Comparison of ENCODE assay signal across 15 cellular contexts in genomic region chr14:96514694-96515093, GRCh38. TPM values are rescaled to one million over a fixed set of nuclear protein-coding genes. Genes with fewer than 3 reads are reported as not detected.
A peak's percentile ranks its signal among the peaks of the same experiment; 100 is the strongest.
DNase-seq lines count a peak whose midpoint lies in the region; ATAC-seq and TF ChIP-seq lines count a peak whose summit lies in the region.
"Had no signal": no experiment of that assay in that cellular context is flagged by ENCODE, and none has a peak within 500 bp of the region (broad histone marks: within the 10 kb centered on the region; RNA-seq: fewer than 3 reads in every experiment).

No MANE protein-coding gene starts in this region.

- H3K9me3 ChIP-seq in OCI-LY7 (ENCODE audit: low read length), result no peaks in the 10 kb centered on the region
- H3K9me3 ChIP-seq in right atrium auricular region, result no peaks in the 10 kb centered on the region
- H3K9me3 ChIP-seq: lower lobe of right lung, SJSA1, spleen, thoracic aorta had no signal

- CTCF ChIA-PET in OCI-LY7 (lab: Charles Lee; ENCODE audit: unreplicated experiment), result no interaction called here

- H3K27me3 ChIP-seq in right atrium auricular region, result no peaks in the 10 kb centered on the region
- H3K27me3 ChIP-seq: SJSA1, spleen had no signal

- H4K20me1 ChIP-seq in OCI-LY7 (ENCODE audit: insufficient read depth, low read length), result peaks cover 67% of the 10 kb centered on the region

- H3K27ac Mint-ChIP-seq in activated T-cell treated with anti-CD3 and anti-CD28 coated beads, Interleukin-2, amount 50 U/mL, for 72 hours, result peak overlapping the region; percentile 82
- peak overlapping the region; percentile 69 for H3K27ac Mint-ChIP-seq in stimulated activated naive B cell treated with anti-CD40 and anti-IgM and Interleukin-4, amounts not matched to agents 10 μg/mL and 1 μg/mL and 100 μg/mL, for 72 hours
- H3K27ac Mint-ChIP-seq: HFFc6 had no signal

- H3K4me3 ChIP-seq in OCI-LY7 (ENCODE audit: low read depth, low read length, poor library complexity, severe bottlenecking) (no peak overlapping the region), right atrium auricular region (no peak overlapping the region)
- H3K4me3 ChIP-seq: lower lobe of right lung, SJSA1, spleen, thoracic aorta had no signal

- peaks cover 74% of the 10 kb centered on the region for H3K4me1 ChIP-seq in OCI-LY7 (ENCODE audit: insufficient read depth, low read length, poor library complexity, severe bottlenecking)
- peaks cover 0 to 69% of the 10 kb centered on the region in 2 donors for H3K4me1 ChIP-seq in right atrium auricular region
- H3K4me1 ChIP-seq: SJSA1 had no signal

- H3K36me3 Mint-ChIP-seq in activated T-cell treated with anti-CD3 and anti-CD28 coated beads, Interleukin-2, amount 50 U/mL, for 72 hours (ENCODE audit: insufficient read depth in 2 of 2), result peaks cover 0 to 2% of the 10 kb centered on the region in 2 donors
- no peaks in the 10 kb centered on the region for H3K36me3 Mint-ChIP-seq in stimulated activated naive B cell treated with anti-CD40 and anti-IgM and Interleukin-4, amounts not matched to agents 10 μg/mL and 1 μg/mL and 100 μg/mL, for 72 hours

- H3K36me3 ChIP-seq in OCI-LY7 (ENCODE audit: insufficient read depth, low read length) (peaks cover 2% of the 10 kb centered on the region; the same call in 1 of the 2 replicates), right atrium auricular region (no peaks in the 10 kb centered on the region)
- H3K36me3 ChIP-seq: lower lobe of right lung, SJSA1, spleen, thoracic aorta had no signal

- TF ChIP-seq CTCF in OCI-LY7 (conservative IDR thresholded peaks at IDR 0.05; ENCODE audit: low read length) (no peak), GM20000 (IDR thresholded peaks at IDR 0.05; ENCODE audit: extremely low read depth, missing control alignments) (no peak), right atrium auricular region (IDR thresholded peaks at IDR 0.05) (no peak)

- H3K4me1 Mint-ChIP-seq in activated T-cell treated with anti-CD3 and anti-CD28 coated beads, Interleukin-2, amount 50 U/mL, for 72 hours (ENCODE audit: low read depth), result peaks cover 78% of the 10 kb centered on the region
- H3K4me1 Mint-ChIP-seq in stimulated activated naive B cell treated with anti-CD40 and anti-IgM and Interleukin-4, amounts not matched to agents 10 μg/mL and 1 μg/mL and 100 μg/mL, for 72 hours, result peaks cover 27 to 77% of the 10 kb centered on the region in 2 donors

- no peak for ATAC-seq in activated T-cell treated with anti-CD3 and anti-CD28 coated beads, Interleukin-2, amount 50 U/mL, for 72 hours (replicated peaks in 1 of 2)
- peak; percentile 39 for ATAC-seq in HG02623 (IDR thresholded peaks at IDR 0.05; ENCODE audit: unreplicated experiment)
- ATAC-seq in stimulated activated naive B cell treated with anti-CD40 and anti-IgM and Interleukin-4, amounts not matched to agents 10 μg/mL and 1 μg/mL and 100 μg/mL, for 72 hours (replicated peaks), result peak; percentile 62 to 68
- ATAC-seq: lower lobe of right lung had no signal

- no peaks in the 10 kb centered on the region for H3K27me3 Mint-ChIP-seq in activated T-cell treated with anti-CD3 and anti-CD28 coated beads, Interleukin-2, amount 50 U/mL, for 72 hours (ENCODE audit: low read depth)
- no peaks in the 10 kb centered on the region for H3K27me3 Mint-ChIP-seq in stimulated activated naive B cell treated with anti-CD40 and anti-IgM and Interleukin-4, amounts not matched to agents 10 μg/mL and 1 μg/mL and 100 μg/mL, for 72 hours

- no peak overlapping the region for H2AFZ ChIP-seq in OCI-LY7 (ENCODE audit: low read length)

- no TSS peak for BruUV-seq in OCI-LY7 (replicated peaks; lab: Mats Ljungman, UMichigan)

- H3K9me3 Mint-ChIP-seq in activated T-cell treated with anti-CD3 and anti-CD28 coated beads, Interleukin-2, amount 50 U/mL, for 72 hours, result no peaks in the 10 kb centered on the region
- no peaks in the 10 kb centered on the region for H3K9me3 Mint-ChIP-seq in stimulated activated naive B cell treated with anti-CD40 and anti-IgM and Interleukin-4, amounts not matched to agents 10 μg/mL and 1 μg/mL and 100 μg/mL, for 72 hours
- H3K9me3 Mint-ChIP-seq: HFFc6 had no signal

- H3K4me3 Mint-ChIP-seq in activated T-cell treated with anti-CD3 and anti-CD28 coated beads, Interleukin-2, amount 50 U/mL, for 72 hours, result peak overlapping the region; percentile 22 to 65
- peak overlapping the region; percentile 55 to 66 for H3K4me3 Mint-ChIP-seq in stimulated activated naive B cell treated with anti-CD40 and anti-IgM and Interleukin-4, amounts not matched to agents 10 μg/mL and 1 μg/mL and 100 μg/mL, for 72 hours
- H3K4me3 Mint-ChIP-seq: HFFc6 had no signal

- peak overlapping the region; percentile 46 for H3K4me2 ChIP-seq in OCI-LY7 (ENCODE audit: low read length)

- no peak for DNase-seq in activated T-cell treated with anti-CD3 and anti-CD28 coated beads, Interleukin-2, amount 50 U/mL, for 72 hours
- DNase-seq in activated T-cell treated with anti-CD3 and anti-CD28 coated beads for 4 hours (no peak), OCI-LY7 (ENCODE audit: low spot score) (peak; percentile 27), RPMI8226 (no peak), GM20000 (ENCODE audit: low spot score) (no peak), right atrium auricular region (ENCODE audit: low spot score) (no peak)
- no peak for DNase-seq in stimulated activated naive B cell treated with anti-CD40 and anti-IgM and Interleukin-4, amounts not matched to agents 10 μg/mL and 1 μg/mL and 100 μg/mL, for 72 hours
- DNase-seq: 8988T, aorta, HFFc6, lower lobe of right lung, spleen had no signal

- peaks cover 100% of the 10 kb centered on the region for H3K79me2 ChIP-seq in OCI-LY7 (ENCODE audit: insufficient read depth, low read depth, low read length)

- intact Hi-C loops in OCI-LY7 (cut with micrococcal nuclease; ENCODE audit: unreplicated experiment), result no loop called here

- POLR2A ChIA-PET in OCI-LY7 (lab: Charles Lee), result no interaction called here

- no peaks in the 10 kb centered on the region for H3K9me2 ChIP-seq in OCI-LY7 (ENCODE audit: insufficient read depth, low read length)

- H3K27ac ChIP-seq in OCI-LY7 (ENCODE audit: low read depth, low read length, poor library complexity, severe bottlenecking) (no peak overlapping the region), right atrium auricular region (no peak overlapping the region)
- H3K27ac ChIP-seq: lower lobe of right lung, SJSA1, spleen, thoracic aorta had no signal

RNA-seq across cellular contexts. Expression of gene PAPOLA, which starts 12.5 kb away (rescaled TPM):
- 100 to 1,000 TPM; 124 to 143 TPM for total RNA-seq in activated T-cell treated with anti-CD3 and anti-CD28 coated beads, Interleukin-2, amount 50 U/mL, for 72 hours
- total RNA-seq in OCI-LY7 (2014; rRNA removed; shearing (Covaris generic)), result 80.1 and 99.3 TPM in 2 replicates
- 197 and 202 TPM in 2 replicates for total RNA-seq in OCI-LY7 (2022)
- 10 to 100 TPM; 85.2 to 91.9 TPM for total RNA-seq in right atrium auricular region

Comparison
In these comparisons a context has a peak if more than half of its experiments do, and no peak if none do; other contexts are left out.
1. ATAC-seq: peak in HG02623 (single experiment) and stimulated activated naive B cell treated with anti-CD40 and anti-IgM and Interleukin-4, amounts not matched to agents 10 μg/mL and 1 μg/mL and 100 μg/mL, for 72 hours (2 of 2); none in activated T-cell treated with anti-CD3 and anti-CD28 coated beads, Interleukin-2, amount 50 U/mL, for 72 hours (0 of 2).